34 cellular contexts compared by ENCODE assay signal in the genomic region with DNA sequence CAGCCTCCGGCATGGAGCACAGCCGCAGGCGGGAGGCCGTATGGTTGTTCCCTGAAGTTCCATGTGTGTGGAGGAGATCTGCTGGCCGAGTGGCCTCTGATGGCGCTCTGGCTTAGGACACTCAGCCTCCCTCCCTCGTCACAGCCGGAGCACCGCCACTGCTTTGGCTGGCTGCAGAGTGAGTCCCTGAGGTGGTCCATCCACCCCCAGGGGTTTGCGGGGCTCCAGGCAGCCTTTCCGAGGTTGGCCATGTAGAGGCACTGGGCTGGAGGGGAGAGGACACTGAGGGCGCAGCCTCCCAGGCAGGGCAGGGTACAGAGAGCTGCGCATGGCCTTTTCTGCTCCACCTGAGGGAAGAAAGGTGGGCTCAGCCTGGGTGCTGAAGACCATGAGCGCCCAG. TPM values are rescaled to one million over a fixed set of nuclear protein-coding genes. Genes with fewer than 3 reads are reported as not detected.
"Had no signal": no experiment of that assay in that cellular context is flagged by ENCODE, and none has a peak within 500 bp of the region (broad histone marks: within the 10 kb centered on the region; RNA-seq: fewer than 3 reads in every experiment).

No MANE protein-coding gene starts in this region.

- H3K4me3 ChIP-seq: adrenal gland, ascending aorta, breast epithelium, cardiac muscle cell, colonic mucosa had no signal

- ATAC-seq: activated CD4-positive, alpha-beta T cell treated with anti-CD3 and anti-CD28 coated beads for 36 hours; activated CD4-positive, CD25-positive, alpha-beta regulatory T cell treated with anti-CD3 and anti-CD28 coated beads, Interleukin-2, amount 50 U/mL, for 24 hours; activated CD8-positive, alpha-beta memory T cell treated with anti-CD3 and anti-CD28 coated beads, Interleukin-2, amount 10 ng/mL, durations not matched to agents 7 days and 5 days; activated CD8-positive, alpha-beta T cell treated with anti-CD3 and anti-CD28 coated beads, Interleukin-2, amount 10 ng/mL, durations not matched to agents 7 days and 5 days; activated naive CD8-positive, alpha-beta T cell treated with anti-CD3 and anti-CD28 coated beads, Interleukin-2, amount 50 U/mL, for 24 hours; esophagus mucosa; T-helper 17 cell had no signal

- H3K27ac ChIP-seq: adrenal gland, ascending aorta, cardiac muscle cell, colonic mucosa, WERI-Rb-1 had no signal

- H3K36me3 ChIP-seq: cardiac muscle cell had no signal

- FAIRE-seq: frontal cortex had no signal

- H3K9me3 ChIP-seq: adrenal gland, ascending aorta, breast epithelium, colonic mucosa had no signal

- H3K4me1 ChIP-seq: breast epithelium, colonic mucosa had no signal

- DNase-seq: activated B cell treated with CpG ODN at 0.5 μM for 24 hours; activated CD4-positive, alpha-beta memory T cell treated with anti-CD3 and anti-CD28 coated beads for 36 hours; activated CD4-positive, alpha-beta T cell treated with anti-CD3 and anti-CD28 coated beads for 36 hours; activated CD4-positive, alpha-beta T cell treated with anti-CD3 and anti-CD28 coated beads, Interleukin-2, amount 10 ng/mL, durations not matched to agents 24 days and 14 days; activated CD8-positive, alpha-beta memory T cell treated with anti-CD3 and anti-CD28 coated beads, Interleukin-2, amount 10 ng/mL, durations not matched to agents 7 days and 5 days; activated CD8-positive, alpha-beta memory T cell treated with anti-CD3 and anti-CD28 coated beads, Interleukin-2, amount 50 U/mL, for 4 hours; activated CD8-positive, alpha-beta T cell treated with anti-CD3 and anti-CD28 coated beads, Interleukin-2, amount 10 ng/mL, durations not matched to agents 7 days and 5 days; activated effector memory CD4-positive, alpha-beta T cell treated with anti-CD3 and anti-CD28 coated beads, Interleukin-2, amount 50 U/mL, for 16 hours; activated naive CD4-positive, alpha-beta T cell treated with anti-CD3 and anti-CD28 coated beads for 36 hours; activated naive CD8-positive, alpha-beta T cell treated with anti-CD3 and anti-CD28 coated beads for 36 hours; activated naive CD8-positive, alpha-beta T cell treated with anti-CD3 and anti-CD28 coated beads, Interleukin-2, amount 50 U/mL, for 24 hours; activated T-cell treated with anti-CD3 and anti-CD28 coated beads, Interleukin-2, amount 50 U/mL, for 1 hour; activated T-cell treated with anti-CD3 and anti-CD28 coated beads, Interleukin-2, amount 50 U/mL, for 48 hours; adrenal gland; amygdala; central memory CD4-positive, alpha-beta T cell; cerebellar nuclear complex; colonic mucosa; effector memory CD4-positive, alpha-beta T cell; endodermal cell; foreskin fibroblast; head of caudate nucleus; T-helper 1 cell; T-helper 17 cell; T1000; WERI-Rb-1 had no signal

- H3K27me3 ChIP-seq: adrenal gland, ascending aorta, breast epithelium, cardiac muscle cell had no signal

RNA-seq across cellular contexts. Expression of gene NPAS1, which starts 19.8 kb away (rescaled TPM):
- total RNA-seq: activated CD4-positive, alpha-beta memory T cell treated with anti-CD3 and anti-CD28 coated beads for 36 hours; activated CD8-positive, alpha-beta T cell treated with anti-CD3 and anti-CD28 coated beads, Interleukin-2, amount 10 ng/mL, durations not matched to agents 7 days and 5 days; activated T-helper 2 cell treated with anti-CD3 and anti-CD28 coated beads, Interferon-gamma antibody, Interleukin-2, Interleukin-4, amounts not matched to agents 10 μg/mL and 5 μg/mL and 100 μg/mL, durations not matched to agents 14 hours and 24 hours and 36 hours; ascending aorta; dermis microvascular lymphatic vessel endothelial cell had no signal
